ENCODE assay signal across 8 cellular contexts in genomic region chr10:47646686-47647280, GRCh38.
DNase-seq lines count a peak whose midpoint lies in the region; ATAC-seq, FAIRE-seq and TF ChIP-seq lines count a peak whose summit lies in the region.
"Not testable (repeated sequence)": the region's sequence is repeated elsewhere in the genome, so short reads cannot be mapped to it uniquely, and the experiment has no call there.

No MANE protein-coding gene starts in this region.

- not testable (repeated sequence) for DNase-seq in D721Med (ENCODE audit: insufficient read length, low spot score); WTC11 (ENCODE audit: low spot score); kidney epithelial cell (ENCODE audit: low read depth); upper lobe of right lung
- DNase-seq in IMR-90 (peak; percentile 52), astrocyte of the hippocampus (ENCODE audit: low read depth, low spot score) (peak; percentile 46), pancreas (peak in 3 of 6 donors; percentile 13 to 43 (median 36))

- not testable (repeated sequence) for H3K27me3 ChIP-seq in IMR-90 (ENCODE audit: control insufficient read depth, insufficient read depth, low read length); kidney epithelial cell (ENCODE audit: control insufficient read depth, insufficient read depth, low read length); pancreas; upper lobe of right lung

- not testable (repeated sequence) for H3K14ac ChIP-seq in IMR-90 (replicated peaks; ENCODE audit: low read depth, low read length)

- not testable (repeated sequence) for H3K36me3 Mint-ChIP-seq in WTC11

- H2BK15ac ChIP-seq in IMR-90 (ENCODE audit: low read depth, low read length) = not testable (repeated sequence)

- H2BK5ac ChIP-seq in IMR-90 (ENCODE audit: low read depth, low read length, poor library complexity, severe bottlenecking) = not testable (repeated sequence)

- BruUV-seq in IMR-90 (replicated peaks; lab: Mats Ljungman, UMichigan) = not testable (repeated sequence)

- intact Hi-C loops in IMR-90 (cut with micrococcal nuclease); pancreas (cut with DNase I); upper lobe of right lung (cut with DNase I): not testable (repeated sequence)

- H2BK120ac ChIP-seq in IMR-90 (ENCODE audit: low read depth, low read length) = not testable (repeated sequence)

- H3K79me1 ChIP-seq in IMR-90 (ENCODE audit: low read depth in 1 of 2, low read length in 2 of 2) = not testable (repeated sequence)

- H3K27me3 Mint-ChIP-seq in WTC11 (ENCODE audit: low read depth) = not testable (repeated sequence)

- not testable (repeated sequence) for H3K4ac ChIP-seq in IMR-90 (ENCODE audit: low read depth, low read length)

- H3K56ac ChIP-seq in IMR-90 (ENCODE audit: extremely low read depth, insufficient read depth, low read length) = not testable (repeated sequence)

- H2AK5ac ChIP-seq in IMR-90 (ENCODE audit: low read depth, low read length) = not testable (repeated sequence)

- H3K18ac ChIP-seq in IMR-90 (ENCODE audit: low read depth, low read length) = not testable (repeated sequence)

- H3K9me1 ChIP-seq in IMR-90 (ENCODE audit: insufficient read depth, low read length) = not testable (repeated sequence)

- not testable (repeated sequence) for H4K20me1 ChIP-seq in IMR-90 (ENCODE audit: insufficient read depth, low read length)

- not testable (repeated sequence) for H3K4me1 Mint-ChIP-seq in WTC11

- no CpG with 5 or more reads among the region's 2 CpGs for WGBS in IMR-90 (ENCODE audit: extremely low coverage in 2 of 2, insufficient read length in 1 of 2), 2 experiments
- WGBS in pancreas, 2 donors = 0 to 10% methylated on average over 1 of the region's 2 CpGs

- TF ChIP-seq CTCF in D721Med (IDR thresholded peaks at IDR 0.05; ENCODE audit: insufficient read depth, missing control alignments) = peak; percentile 32
- TF ChIP-seq CTCF in IMR-90 (conservative IDR thresholded peaks at IDR 0.05; ENCODE audit: low read depth, low read length) = peak; percentile 23
- TF ChIP-seq CTCF in WTC11 (IDR thresholded peaks at IDR 0.05) = peak; percentile 25; the same call in 1 of the 2 replicates
- TF ChIP-seq CTCF in kidney epithelial cell (IDR thresholded peaks at IDR 0.05; ENCODE audit: insufficient read depth, low read length, poor library complexity, severe bottlenecking) = peak; percentile 19
- peak in 3 of 4 donors; percentile 15 to 49 (median 49) for TF ChIP-seq CTCF in pancreas (IDR thresholded peaks at IDR 0.05)
- TF ChIP-seq CTCF in upper lobe of right lung (IDR thresholded peaks at IDR 0.05) = peak; percentile 57

- FAIRE-seq in D721Med (lab: Jason Lieb, UNC) = not testable (repeated sequence)
- peak; percentile 98 for FAIRE-seq in pancreas (lab: Jason Lieb, UNC)

- CTCF ChIA-PET in IMR-90 (lab: Yijun Ruan, JAX); WTC11 (lab: Charles Lee): not testable (repeated sequence)

- not testable (repeated sequence) for H3K4me3 ChIP-seq in IMR-90 (ENCODE audit: insufficient read depth, low read depth, low read length); kidney epithelial cell (ENCODE audit: low read depth, low read length); pancreas; upper lobe of right lung

- not testable (repeated sequence) for H3K9me3 Mint-ChIP-seq in WTC11

- H3K9ac ChIP-seq in IMR-90 (ENCODE audit: low read depth, low read length) = not testable (repeated sequence)

- H3K4me2 ChIP-seq in IMR-90 (ENCODE audit: low read depth, low read length) = not testable (repeated sequence)

- H4K5ac ChIP-seq in IMR-90 (ENCODE audit: low read depth, low read length) = not testable (repeated sequence)

- H3K23ac ChIP-seq in IMR-90 (ENCODE audit: low read depth, low read length) = not testable (repeated sequence)

- not testable (repeated sequence) for H3K4me1 ChIP-seq in IMR-90 (ENCODE audit: control insufficient read depth, insufficient read depth, low read length); pancreas; upper lobe of right lung

- not testable (repeated sequence) for H4K8ac ChIP-seq in IMR-90 (ENCODE audit: low read depth in 2 of 2, low read length in 2 of 2)

- not testable (repeated sequence) for H3K9me3 ChIP-seq in IMR-90 (ENCODE audit: control insufficient read depth, insufficient read depth, low read length); pancreas; upper lobe of right lung

- H3K27ac Mint-ChIP-seq in WTC11 = not testable (repeated sequence)

- in situ Hi-C loops in IMR-90 (cut with MboI; ENCODE audit: low sequenced_read_pairs) = not testable (repeated sequence)

- H2BK20ac ChIP-seq in IMR-90 (ENCODE audit: low read depth, low read length) = not testable (repeated sequence)

- H3K27ac ChIP-seq in IMR-90 (ENCODE audit: insufficient read depth, low read length); pancreas; upper lobe of right lung: not testable (repeated sequence)

- POLR2A ChIA-PET in IMR-90 (lab: Charles Lee; ENCODE audit: unreplicated experiment); WTC11 (lab: Charles Lee): not testable (repeated sequence)

- TF ChIP-seq RAD21 in IMR-90 (IDR thresholded peaks at IDR 0.05; ENCODE audit: low read length) = peak; percentile 21; the same call in 1 of the 2 replicates

- dilution Hi-C loops in IMR-90 (cut with HindIII; ENCODE audit: low sequenced_read_pairs, unreplicated experiment) = not testable (repeated sequence)

- not testable (repeated sequence) for H2AK9ac ChIP-seq in IMR-90 (replicated peaks; ENCODE audit: low read depth, low read length, poor library complexity)

- H2AFZ ChIP-seq in IMR-90 (replicated peaks; ENCODE audit: low read length, poor library complexity) = not testable (repeated sequence)

- H3K4me3 Mint-ChIP-seq in WTC11 = not testable (repeated sequence)

- peak; percentile 78 for ATAC-seq in IMR-90 (ENCODE audit: low read depth)
- ATAC-seq in WTC11 = not testable (repeated sequence)
- ATAC-seq in esophagus mucosa = peak; percentile 52
- ATAC-seq in pancreas = peak; percentile 58 to 89 (median 88)
- ATAC-seq in upper lobe of right lung = peak; percentile 71

- not testable (repeated sequence) for TF ChIP-seq POLR2A in IMR-90 (IDR thresholded peaks at IDR 0.05; ENCODE audit: low read depth, low read length)

- H4K91ac ChIP-seq in IMR-90 (ENCODE audit: insufficient read depth, low read depth, low read length) = not testable (repeated sequence)

- H3K36me3 ChIP-seq in IMR-90 (ENCODE audit: control insufficient read depth, insufficient read depth, low read length); kidney epithelial cell (ENCODE audit: control insufficient read depth, insufficient read depth, low read length); pancreas; upper lobe of right lung: not testable (repeated sequence)

TF ChIP-seq in IMR-90, 13 proteins besides CTCF, POLR2A, EP300 and RAD21:
- 0 out of 2 replicates have a peak, but pooled peaks have one; percentile 12 for TF ChIP-seq SMC3 (IDR thresholded peaks at IDR 0.05; ENCODE audit: low read depth, low read length)
TF ChIP-seq in IMR-90: peak in this region for 1; not testable (repeated sequence) for 12.
